Comparison of ENCODE assay signal across 21 cellular contexts in genomic region chr13:83312194-83312593, GRCh38.
"Had no signal": no experiment of that assay in that cellular context is flagged by ENCODE, and none has a peak within 500 bp of the region (broad histone marks: within the 10 kb centered on the region; RNA-seq: fewer than 3 reads in every experiment).

No MANE protein-coding gene starts in this region.

- H3K4me1 Mint-ChIP-seq: activated B cell treated with CpG ODN at 0.5 μM for 24 hours; activated naive CD8-positive, alpha-beta T cell treated with anti-CD3 and anti-CD28 coated beads, Interleukin-2, amount 10 ng/mL, durations not matched to agents 7 days and 5 days; naive thymus-derived CD4-positive, alpha-beta T cell; stimulated activated naive CD8-positive, alpha-beta T cell treated with anti-CD3 and anti-CD28 coated beads, Interleukin-15, amount 100 ng/mL, for 72 hours had no signal

- H3K27me3 Mint-ChIP-seq: activated B cell treated with CpG ODN at 0.5 μM for 24 hours; activated naive CD8-positive, alpha-beta T cell treated with anti-CD3 and anti-CD28 coated beads, Interleukin-2, amount 10 ng/mL, durations not matched to agents 7 days and 5 days; naive thymus-derived CD4-positive, alpha-beta T cell; stimulated activated naive CD8-positive, alpha-beta T cell treated with anti-CD3 and anti-CD28 coated beads, Interleukin-15, amount 100 ng/mL, for 72 hours had no signal

- FAIRE-seq: frontal cortex, islet of Langerhans, pancreas had no signal

- H3K4me3 ChIP-seq: ascending aorta, coronary artery, esophagus squamous epithelium, heart left ventricle, pancreas, sigmoid colon, spleen, upper lobe of right lung had no signal

- H3K4me3 Mint-ChIP-seq: activated B cell treated with CpG ODN at 0.5 μM for 24 hours; activated naive CD8-positive, alpha-beta T cell treated with anti-CD3 and anti-CD28 coated beads, Interleukin-2, amount 10 ng/mL, durations not matched to agents 7 days and 5 days; activated T-helper 1 cell treated with anti-CD3 and anti-CD28 coated beads, Interleukin-12 subunit alpha, Interleukin-12 subunit beta, Interleukin-2, Interleukin-4 antibody, amounts not matched to agents 30 ng/mL and 10 ng/mL and 1 ng/mL, durations not matched to agents 14 hours and 24 hours and 36 hours; naive thymus-derived CD4-positive, alpha-beta T cell; stimulated activated naive CD8-positive, alpha-beta T cell treated with anti-CD3 and anti-CD28 coated beads, Interleukin-15, amount 100 ng/mL, for 72 hours; T-helper 2 cell treated with Interferon-gamma antibody and Interleukin-4, amounts not matched to agents 5 μg/mL and 100 μg/mL, for 36 hours had no signal

- DNase-seq: activated B cell treated with CpG ODN at 0.5 μM for 24 hours; activated CD4-positive, alpha-beta T cell treated with anti-CD3 and anti-CD28 coated beads for 48 hours; activated naive CD4-positive, alpha-beta T cell; activated naive CD8-positive, alpha-beta T cell treated with anti-CD3 and anti-CD28 coated beads, Interleukin-2, amount 10 ng/mL, durations not matched to agents 7 days and 5 days; caudate nucleus; effector CD4-positive, alpha-beta T cell; esophagus squamous epithelium; heart left ventricle; naive thymus-derived CD4-positive, alpha-beta T cell; pancreas; sigmoid colon; spleen; stimulated activated naive CD8-positive, alpha-beta T cell treated with anti-CD3 and anti-CD28 coated beads, Interleukin-15, amount 100 ng/mL, for 72 hours; SW 1271; upper lobe of right lung had no signal

- H3K9me3 Mint-ChIP-seq: activated naive CD8-positive, alpha-beta T cell treated with anti-CD3 and anti-CD28 coated beads, Interleukin-2, amount 10 ng/mL, durations not matched to agents 7 days and 5 days; stimulated activated naive CD8-positive, alpha-beta T cell treated with anti-CD3 and anti-CD28 coated beads, Interleukin-15, amount 100 ng/mL, for 72 hours; T-helper 2 cell treated with Interferon-gamma antibody and Interleukin-4, amounts not matched to agents 5 μg/mL and 100 μg/mL, for 36 hours had no signal

- H3K27ac Mint-ChIP-seq: activated B cell treated with CpG ODN at 0.5 μM for 24 hours; activated naive CD8-positive, alpha-beta T cell treated with anti-CD3 and anti-CD28 coated beads, Interleukin-2, amount 10 ng/mL, durations not matched to agents 7 days and 5 days; activated T-helper 1 cell treated with anti-CD3 and anti-CD28 coated beads, Interleukin-12 subunit alpha, Interleukin-12 subunit beta, Interleukin-2, Interleukin-4 antibody, amounts not matched to agents 30 ng/mL and 10 ng/mL and 1 ng/mL, durations not matched to agents 14 hours and 24 hours and 36 hours; naive thymus-derived CD4-positive, alpha-beta T cell; stimulated activated naive CD8-positive, alpha-beta T cell treated with anti-CD3 and anti-CD28 coated beads, Interleukin-15, amount 100 ng/mL, for 72 hours; T-helper 2 cell treated with Interferon-gamma antibody and Interleukin-4, amounts not matched to agents 5 μg/mL and 100 μg/mL, for 36 hours had no signal

- H3K36me3 Mint-ChIP-seq: activated naive CD8-positive, alpha-beta T cell treated with anti-CD3 and anti-CD28 coated beads, Interleukin-2, amount 10 ng/mL, durations not matched to agents 7 days and 5 days; naive thymus-derived CD4-positive, alpha-beta T cell had no signal
